In genomic region chr5:134969166-134969565, GRCh38 we compare ENCODE assay signal across 21 cellular contexts. TPM values are rescaled to one million over a fixed set of nuclear protein-coding genes. Genes with fewer than 3 reads are reported as not detected.
"Had no signal": no experiment of that assay in that cellular context is flagged by ENCODE, and none has a peak within 500 bp of the region (broad histone marks: within the 10 kb centered on the region; RNA-seq: fewer than 3 reads in every experiment).

No MANE protein-coding gene starts in this region.

- H3K9ac ChIP-seq: KMS-11 had no signal

- H3K4me3 ChIP-seq: K562 had no signal

- ATAC-seq: K562, Panc1 had no signal

- DNase-seq: Kasumi-1, MV-4-11, NCI-H1048, NCI-H1105, NCI-H1436 treated with DMSO at 0.1 percent for 48 hours, NCI-H1694, NCI-H187 treated with DMSO at 0.1 percent for 48 hours, NCI-H2029 treated with DMSO at 0.1 percent for 48 hours, NCI-H2171 treated with DMSO at 0.1 percent for 48 hours, NCI-H345, NCI-H446 treated with DMSO at 0.1 percent for 48 hours, NCI-H510A treated with DMSO at 0.1 percent for 48 hours, NCI-H774, SHP77 had no signal

- H3K27ac ChIP-seq: HL-60, KMS-11, RWPE1 had no signal

- H3K4me2 ChIP-seq: KMS-11 had no signal

RNA-seq across cellular contexts. Expression of gene CATSPER3, which starts 1.5 kb away (rescaled TPM):
- total RNA-seq: SK-MEL-5 had no signal
- polyA plus RNA-seq: IgD-negative memory B cell had no signal
